Comparison of ENCODE assay signal across 9 cellular contexts in genomic region chr13:111344471-111345191, GRCh38. TPM values are rescaled to one million over a fixed set of nuclear protein-coding genes. Genes with fewer than 3 reads are reported as not detected.
DNase-seq lines count a peak whose midpoint lies in the region; ATAC-seq and TF ChIP-seq lines count a peak whose summit lies in the region.
"Had no signal": no experiment of that assay in that cellular context is flagged by ENCODE, and none has a peak within 500 bp of the region (broad histone marks: within the 10 kb centered on the region; RNA-seq: fewer than 3 reads in every experiment).

No MANE protein-coding gene starts in this region.

- no peak overlapping the region for H2AFZ ChIP-seq in mammary epithelial cell (ENCODE audit: low read depth, low read length)

- TF ChIP-seq EP300 in upper lobe of left lung (IDR thresholded peaks at IDR 0.05): no peak

- TF ChIP-seq POLR2A in upper lobe of left lung (IDR thresholded peaks at IDR 0.05) (no peak), spleen (IDR thresholded peaks at IDR 0.05) (no peak)

- ATAC-seq in upper lobe of left lung (ENCODE audit: low FRiP score in 2 of 2) (peak; percentile 53 to 93), HG03565 (IDR thresholded peaks at IDR 0.05; ENCODE audit: unreplicated experiment) (no peak), sciatic nerve (no peak)

- peaks cover 6% of the 10 kb centered on the region for H3K36me3 Mint-ChIP-seq in MCF 10A (ENCODE audit: insufficient read depth, unreplicated experiment)

- H3K27ac ChIP-seq in mammary epithelial cell (ENCODE audit: insufficient read depth, low read depth, low read length) (no peak overlapping the region), upper lobe of left lung (no peak overlapping the region), spleen (no peak overlapping the region)

- H3K4me2 ChIP-seq in mammary epithelial cell (ENCODE audit: insufficient read depth, low read depth, low read length): no peak overlapping the region

- H3K36me3 ChIP-seq in mammary epithelial cell (ENCODE audit: insufficient read depth, low read length) (no peaks in the 10 kb centered on the region), upper lobe of left lung (no peaks in the 10 kb centered on the region), spleen (peaks cover 0 to 21% (median 0%) of the 10 kb centered on the region in 6 donors)

- H3K4me3 Mint-ChIP-seq in MCF 10A (ENCODE audit: unreplicated experiment): no peak overlapping the region
- H3K4me3 Mint-ChIP-seq: CD8-positive, alpha-beta memory T cell had no signal

- H3K27ac Mint-ChIP-seq in MCF 10A (ENCODE audit: low read depth, unreplicated experiment): no peak overlapping the region

- POLR2A ChIA-PET in MCF 10A (lab: Yijun Ruan, JAX): no interaction called here

- in situ Hi-C loops in mammary epithelial cell (cut with MboI; ENCODE audit: low sequenced_read_pairs in 2 of 2): no loop called here

- WGBS in mammary epithelial cell (ENCODE audit: low coverage, missing lambda C conversion rate): 70% methylated on average over 19 of the region's 25 CpGs
- 69 to 73% methylated on average over 15 to 25 of the region's 25 CpGs for WGBS in upper lobe of left lung, 2 donors
- whole genome bisulfite sequencing in spleen, 5 donors: 76 to 89% (median 86%) methylated on average over 23 to 25 of the region's 25 CpGs

- no peaks in the 10 kb centered on the region for H3K4me1 ChIP-seq in mammary epithelial cell (ENCODE audit: insufficient read depth, low read length)
- H3K4me1 ChIP-seq in upper lobe of left lung: no peaks in the 10 kb centered on the region
- no peaks in the 10 kb centered on the region for H3K4me1 ChIP-seq in spleen

- intact Hi-C loops in MCF 10A (cut with micrococcal nuclease): no loop called here
- intact Hi-C loops in mammary epithelial cell (cut with micrococcal nuclease): no loop called here
- intact Hi-C loops in spleen (cut with DNase I; ENCODE audit: low total_unique reads): no loop called here
- intact Hi-C loops in sciatic nerve (cut with DNase I): no loop called here

- CTCF ChIA-PET in MCF 10A (lab: Yijun Ruan, JAX): interaction anchor here (0.9 to 1.1 kb wide), 2 partner anchors 16 to 115 kb away, joined by 4 read pairs; no protein-coding TSS in a partner anchor
- CTCF ChIA-PET in mammary epithelial cell (lab: Charles Lee; ENCODE audit: low non-redundant PET): no interaction called here

- no peaks in the 10 kb centered on the region for H3K9me3 ChIP-seq in mammary epithelial cell (replicated peaks; ENCODE audit: insufficient read depth, low read length)
- H3K9me3 ChIP-seq in upper lobe of left lung: no peaks in the 10 kb centered on the region
- H3K9me3 ChIP-seq in spleen: peaks cover 0 to 3% (median 0%) of the 10 kb centered on the region in 8 donors

- peaks cover 11% of the 10 kb centered on the region for H3K9me3 Mint-ChIP-seq in MCF 10A (ENCODE audit: unreplicated experiment)

- no peak overlapping the region for H3K9ac ChIP-seq in mammary epithelial cell (ENCODE audit: insufficient read depth, low read length)

- TF ChIP-seq CTCF in MCF 10A (IDR thresholded peaks at IDR 0.05; ENCODE audit: unreplicated experiment) (no peak), mammary epithelial cell (conservative IDR thresholded peaks at IDR 0.05 in 1 of 2, IDR thresholded peaks at IDR 0.05 in 1 of 2; ENCODE audit: extremely low read depth in 1 of 2, insufficient read depth in 1 of 2, low read depth in 1 of 2, low read length in 2 of 2) (no peak), fibroblast of villous mesenchyme (IDR thresholded peaks at IDR 0.05; ENCODE audit: insufficient read depth, low read depth, low read length) (peak; percentile 69), upper lobe of left lung (IDR thresholded peaks at IDR 0.05) (peak in 4 of 6 experiments; percentile 43 to 67 (median 54)), spleen (IDR thresholded peaks at IDR 0.05 in 8 of 11, conservative IDR thresholded peaks at IDR 0.05 in 3 of 11) (no peak)

- H3K27me3 ChIP-seq in mammary epithelial cell (ENCODE audit: insufficient read depth, low read length) (no peaks in the 10 kb centered on the region), upper lobe of left lung (no peaks in the 10 kb centered on the region), spleen (replicated peaks in 1 of 7) (no peaks in the 10 kb centered on the region)

- peak; percentile 16 for DNase-seq in MCF 10A (ENCODE audit: unreplicated experiment)
- DNase-seq in mammary epithelial cell: no peak
- peak; percentile 5 for DNase-seq in NCI-H82 treated with DMSO at 0.1 percent for 48 hours (lab: John Stamatoyannopoulos, UW; ENCODE audit: unreplicated experiment)
- peak; percentile 77 for DNase-seq in fibroblast of villous mesenchyme (ENCODE audit: low read depth)
- peak; percentile 57 to 91 for DNase-seq in upper lobe of left lung
- no peak for DNase-seq in spleen
- no peak for DNase-seq in sciatic nerve (ENCODE audit: low spot score)
- DNase-seq: CD8-positive, alpha-beta memory T cell had no signal

- H4K20me1 ChIP-seq in mammary epithelial cell (ENCODE audit: insufficient read depth, low read length): no peaks in the 10 kb centered on the region

- no peaks in the 10 kb centered on the region for H3K4me1 Mint-ChIP-seq in MCF 10A (ENCODE audit: insufficient read depth, unreplicated experiment)

- no peaks in the 10 kb centered on the region for H3K79me2 ChIP-seq in mammary epithelial cell (ENCODE audit: insufficient read depth, low read length)

- BruUV-seq in MCF 10A (replicated peaks; lab: Mats Ljungman, UMichigan): no TSS peak
- no TSS peak for BruUV-seq in mammary epithelial cell (replicated peaks; lab: Mats Ljungman, UMichigan)

- H3K4me3 ChIP-seq in mammary epithelial cell (replicated peaks in 1 of 3; ENCODE audit: insufficient read depth in 1 of 3, low read depth in 2 of 3, low read length in 3 of 3) (no peak overlapping the region), fibroblast of villous mesenchyme (ENCODE audit: low read depth, low read length) (no peak overlapping the region), upper lobe of left lung (no peak overlapping the region), spleen (no peak overlapping the region)

- H3K27me3 Mint-ChIP-seq in MCF 10A (ENCODE audit: insufficient read depth, unreplicated experiment): no peaks in the 10 kb centered on the region

- dilution Hi-C loops in mammary epithelial cell (cut with HindIII; ENCODE audit: low sequenced_read_pairs): no loop called here

RNA-seq across cellular contexts. Expression of gene TEX29, which starts 24.2 kb away (rescaled TPM):
- not detected in 2 replicates for total RNA-seq in MCF 10A (2022)
- total RNA-seq in mammary epithelial cell: not detected
- polyA plus RNA-seq in mammary epithelial cell: not detected
- not detected for polyA minus RNA-seq in mammary epithelial cell
- 0.64 TPM in 1 of 2 replicates, not detected in the other for total RNA-seq in fibroblast of villous mesenchyme
- 1 to 10 TPM in 1 of 6 donors, under 1 TPM in 2, not detected in 3; 0.37 to 1.2 (median 0.63) TPM for total RNA-seq in upper lobe of left lung
- total RNA-seq in spleen: under 1 TPM in 3 of 7 donors, not detected in 4; 0.54 to 0.66 (median 0.54) TPM
- polyA plus RNA-seq in spleen: 1 to 10 TPM in 2 of 3 donors, under 1 TPM in 1; 0.74 to 1.7 (median 1.1) TPM
- 1.6 TPM for total RNA-seq in sciatic nerve
- total RNA-seq: CD8-positive, alpha-beta memory T cell had no signal
- polyA plus RNA-seq: CD8-positive, alpha-beta memory T cell had no signal

Comparison
In these comparisons a context has a peak if more than half of its experiments do, and no peak if none do; other contexts are left out.
1. DNase-seq: peak in MCF 10A (single experiment), NCI-H82 treated with DMSO at 0.1 percent for 48 hours (single experiment), fibroblast of villous mesenchyme (single experiment) and upper lobe of left lung (2 of 2); none in mammary epithelial cell (single experiment), spleen (single experiment) and sciatic nerve (single experiment).
2. CTCF ChIP-seq: peak in fibroblast of villous mesenchyme (single experiment) and upper lobe of left lung (4 of 6); none in MCF 10A (single experiment), mammary epithelial cell (0 of 2) and spleen (0 of 11).
3. ATAC-seq: peak in upper lobe of left lung (2 of 2); none in HG03565 (single experiment) and sciatic nerve (single experiment).